In genomic region chr13:75308222-75308621, GRCh38 we compare ENCODE assay signal across 13 cellular contexts.
DNase-seq lines count a peak whose midpoint lies in the region; ATAC-seq and TF ChIP-seq lines count a peak whose summit lies in the region.
"Had no signal": no experiment of that assay in that cellular context is flagged by ENCODE, and none has a peak within 500 bp of the region (broad histone marks: within the 10 kb centered on the region; RNA-seq: fewer than 3 reads in every experiment).

No MANE protein-coding gene starts in this region.

- peaks cover 47% of the 10 kb centered on the region for H3K4me1 Mint-ChIP-seq in activated CD4-positive, alpha-beta memory T cell treated with anti-CD3 and anti-CD28 coated beads for 36 hours (ENCODE audit: low read depth)
- H3K4me1 Mint-ChIP-seq in activated CD4-positive, alpha-beta memory T cell treated with anti-CD3 and anti-CD28 coated beads, Interleukin-2, amount 10 ng/mL, durations not matched to agents 7 days and 5 days, result peaks cover 11% of the 10 kb centered on the region
- H3K4me1 Mint-ChIP-seq in T-helper 2 cell treated with Interferon-gamma antibody and Interleukin-4, amounts not matched to agents 5 μg/mL and 100 μg/mL, for 36 hours (ENCODE audit: low read depth), result peaks cover 29% of the 10 kb centered on the region
- H3K4me1 Mint-ChIP-seq in stimulated activated memory B cell treated with anti-CD40 and anti-IgM and Interleukin-4, amounts not matched to agents 10 μg/mL and 1 μg/mL and 100 μg/mL, for 72 hours, result peaks cover 31% of the 10 kb centered on the region

- no peaks in the 10 kb centered on the region for H3K27me3 Mint-ChIP-seq in activated CD4-positive, alpha-beta memory T cell treated with anti-CD3 and anti-CD28 coated beads for 36 hours
- no peaks in the 10 kb centered on the region for H3K27me3 Mint-ChIP-seq in activated CD4-positive, alpha-beta memory T cell treated with anti-CD3 and anti-CD28 coated beads, Interleukin-2, amount 10 ng/mL, durations not matched to agents 7 days and 5 days
- no peaks in the 10 kb centered on the region for H3K27me3 Mint-ChIP-seq in T-helper 2 cell treated with Interferon-gamma antibody and Interleukin-4, amounts not matched to agents 5 μg/mL and 100 μg/mL, for 36 hours (ENCODE audit: low read depth)
- H3K27me3 Mint-ChIP-seq in stimulated activated memory B cell treated with anti-CD40 and anti-IgM and Interleukin-4, amounts not matched to agents 10 μg/mL and 1 μg/mL and 100 μg/mL, for 72 hours, result peaks cover 11% of the 10 kb centered on the region
- H3K27me3 Mint-ChIP-seq: activated CD8-positive, alpha-beta memory T cell treated with anti-CD3 and anti-CD28 coated beads, Interleukin-2, amount 10 ng/mL, durations not matched to agents 7 days and 5 days had no signal

- H3K27ac Mint-ChIP-seq in activated CD4-positive, alpha-beta memory T cell treated with anti-CD3 and anti-CD28 coated beads for 36 hours, result no peak overlapping the region
- no peak overlapping the region for H3K27ac Mint-ChIP-seq in activated CD4-positive, alpha-beta memory T cell treated with anti-CD3 and anti-CD28 coated beads, Interleukin-2, amount 10 ng/mL, durations not matched to agents 7 days and 5 days
- no peak overlapping the region for H3K27ac Mint-ChIP-seq in T-helper 2 cell treated with Interferon-gamma antibody and Interleukin-4, amounts not matched to agents 5 μg/mL and 100 μg/mL, for 36 hours
- peak overlapping the region; percentile 30 for H3K27ac Mint-ChIP-seq in stimulated activated memory B cell treated with anti-CD40 and anti-IgM and Interleukin-4, amounts not matched to agents 10 μg/mL and 1 μg/mL and 100 μg/mL, for 72 hours
- H3K27ac Mint-ChIP-seq: activated CD8-positive, alpha-beta memory T cell treated with anti-CD3 and anti-CD28 coated beads, Interleukin-2, amount 10 ng/mL, durations not matched to agents 7 days and 5 days had no signal

- no peak for TF ChIP-seq CTCF in GM13977 (IDR thresholded peaks at IDR 0.05; ENCODE audit: extremely low read depth, insufficient read depth, missing control alignments)

- POLR2A ChIA-PET in activated CD4-positive, alpha-beta memory T cell treated with anti-CD3 and anti-CD28 coated beads for 36 hours (lab: Charles Lee), result no interaction called here
- POLR2A ChIA-PET in activated CD4-positive, alpha-beta memory T cell treated with anti-CD3 and anti-CD28 coated beads, Interleukin-2, amount 10 ng/mL, durations not matched to agents 7 days and 5 days (lab: Charles Lee), result no interaction called here

- H3K36me3 Mint-ChIP-seq in activated CD4-positive, alpha-beta memory T cell treated with anti-CD3 and anti-CD28 coated beads for 36 hours, result peaks cover 50% of the 10 kb centered on the region
- H3K36me3 Mint-ChIP-seq in activated CD4-positive, alpha-beta memory T cell treated with anti-CD3 and anti-CD28 coated beads, Interleukin-2, amount 10 ng/mL, durations not matched to agents 7 days and 5 days (ENCODE audit: low read depth), result peaks cover 24% of the 10 kb centered on the region
- H3K36me3 Mint-ChIP-seq in T-helper 2 cell treated with Interferon-gamma antibody and Interleukin-4, amounts not matched to agents 5 μg/mL and 100 μg/mL, for 36 hours (ENCODE audit: low read depth), result peaks cover 57% of the 10 kb centered on the region
- H3K36me3 Mint-ChIP-seq in stimulated activated memory B cell treated with anti-CD40 and anti-IgM and Interleukin-4, amounts not matched to agents 10 μg/mL and 1 μg/mL and 100 μg/mL, for 72 hours, result peaks cover 21% of the 10 kb centered on the region

- in situ Hi-C loops in GM13977 (cut with MboI; ENCODE audit: low pct_unique_long_range_greater_than_20kb, low sequenced_read_pairs, unreplicated experiment), result no loop called here

- no peak overlapping the region for H3K4me3 Mint-ChIP-seq in activated CD4-positive, alpha-beta memory T cell treated with anti-CD3 and anti-CD28 coated beads for 36 hours
- no peak overlapping the region for H3K4me3 Mint-ChIP-seq in activated CD4-positive, alpha-beta memory T cell treated with anti-CD3 and anti-CD28 coated beads, Interleukin-2, amount 10 ng/mL, durations not matched to agents 7 days and 5 days
- no peak overlapping the region for H3K4me3 Mint-ChIP-seq in T-helper 2 cell treated with Interferon-gamma antibody and Interleukin-4, amounts not matched to agents 5 μg/mL and 100 μg/mL, for 36 hours
- peak overlapping the region; percentile 44 for H3K4me3 Mint-ChIP-seq in stimulated activated memory B cell treated with anti-CD40 and anti-IgM and Interleukin-4, amounts not matched to agents 10 μg/mL and 1 μg/mL and 100 μg/mL, for 72 hours
- H3K4me3 Mint-ChIP-seq: activated CD8-positive, alpha-beta memory T cell treated with anti-CD3 and anti-CD28 coated beads, Interleukin-2, amount 10 ng/mL, durations not matched to agents 7 days and 5 days had no signal

- CTCF ChIA-PET in activated CD4-positive, alpha-beta memory T cell treated with anti-CD3 and anti-CD28 coated beads for 36 hours (lab: Charles Lee), result no interaction called here
- CTCF ChIA-PET in activated CD4-positive, alpha-beta memory T cell treated with anti-CD3 and anti-CD28 coated beads, Interleukin-2, amount 10 ng/mL, durations not matched to agents 7 days and 5 days (lab: Charles Lee), result no interaction called here

- H3K9me3 Mint-ChIP-seq in activated CD4-positive, alpha-beta memory T cell treated with anti-CD3 and anti-CD28 coated beads for 36 hours, result no peaks in the 10 kb centered on the region
- peaks cover 4% of the 10 kb centered on the region for H3K9me3 Mint-ChIP-seq in activated CD4-positive, alpha-beta memory T cell treated with anti-CD3 and anti-CD28 coated beads, Interleukin-2, amount 10 ng/mL, durations not matched to agents 7 days and 5 days
- peaks cover 9% of the 10 kb centered on the region for H3K9me3 Mint-ChIP-seq in T-helper 2 cell treated with Interferon-gamma antibody and Interleukin-4, amounts not matched to agents 5 μg/mL and 100 μg/mL, for 36 hours
- H3K9me3 Mint-ChIP-seq in stimulated activated memory B cell treated with anti-CD40 and anti-IgM and Interleukin-4, amounts not matched to agents 10 μg/mL and 1 μg/mL and 100 μg/mL, for 72 hours, result peaks cover 7% of the 10 kb centered on the region

- peak; percentile 67 for ATAC-seq in HG02610 (IDR thresholded peaks at IDR 0.05; ENCODE audit: unreplicated experiment)
- peak; percentile 71 for ATAC-seq in stimulated activated memory B cell treated with anti-CD40 and anti-IgM and Interleukin-4, amounts not matched to agents 10 μg/mL and 1 μg/mL and 100 μg/mL, for 72 hours
- ATAC-seq: activated CD8-positive, alpha-beta memory T cell treated with anti-CD3 and anti-CD28 coated beads, Interleukin-2, amount 10 ng/mL, durations not matched to agents 7 days and 5 days; HCT116 had no signal

- DNase-seq in activated CD4-positive, alpha-beta memory T cell treated with anti-CD3 and anti-CD28 coated beads for 36 hours, result peak; percentile 73
- DNase-seq in activated CD4-positive, alpha-beta memory T cell treated with anti-CD3 and anti-CD28 coated beads, Interleukin-2, amount 10 ng/mL, durations not matched to agents 7 days and 5 days, result no peak
- peak; percentile 67 for DNase-seq in T-helper 2 cell treated with Interferon-gamma antibody and Interleukin-4, amounts not matched to agents 5 μg/mL and 100 μg/mL, for 36 hours (ENCODE audit: low spot score)
- DNase-seq in activated CD8-positive, alpha-beta memory T cell treated with anti-CD3 and anti-CD28 coated beads for 24 hours, result no peak
- DNase-seq in GM13977 (ENCODE audit: low spot score) (no peak), NCI-H2196 treated with DMSO at 0.1 percent for 48 hours (lab: John Stamatoyannopoulos, UW; ENCODE audit: unreplicated experiment) (no peak)
- DNase-seq: activated CD8-positive, alpha-beta memory T cell treated with anti-CD3 and anti-CD28 coated beads, Interleukin-2, amount 10 ng/mL, durations not matched to agents 7 days and 5 days; DMS53; NCI-H1417; spleen had no signal

- intact Hi-C loops in activated CD4-positive, alpha-beta memory T cell treated with anti-CD3 and anti-CD28 coated beads for 36 hours (cut with micrococcal nuclease), result loop anchor here (1.0 kb wide), 1 partner anchor 10 kb away; no protein-coding TSS in a partner anchor

Comparison
In these comparisons a context has a peak if more than half of its experiments do, and no peak if none do; other contexts are left out.
1. DNase-seq: peak in activated CD4-positive, alpha-beta memory T cell treated with anti-CD3 and anti-CD28 coated beads for 36 hours (single experiment) and T-helper 2 cell treated with Interferon-gamma antibody and Interleukin-4, amounts not matched to agents 5 μg/mL and 100 μg/mL, for 36 hours (single experiment); none in activated CD4-positive, alpha-beta memory T cell treated with anti-CD3 and anti-CD28 coated beads, Interleukin-2, amount 10 ng/mL, durations not matched to agents 7 days and 5 days (single experiment), activated CD8-positive, alpha-beta memory T cell treated with anti-CD3 and anti-CD28 coated beads for 24 hours (single experiment), GM13977 (single experiment) and NCI-H2196 treated with DMSO at 0.1 percent for 48 hours (single experiment).